In genomic region chr17:76633628-76634328, GRCh38 we compare ENCODE assay signal across 1 cellular context.
TF ChIP-seq lines count a peak whose summit lies in the region.

No MANE protein-coding gene starts in this region.

TF ChIP-seq in H1, 55 proteins besides CTCF, POLR2A, EP300 and RAD21:
- TF ChIP-seq, protein P1, sequence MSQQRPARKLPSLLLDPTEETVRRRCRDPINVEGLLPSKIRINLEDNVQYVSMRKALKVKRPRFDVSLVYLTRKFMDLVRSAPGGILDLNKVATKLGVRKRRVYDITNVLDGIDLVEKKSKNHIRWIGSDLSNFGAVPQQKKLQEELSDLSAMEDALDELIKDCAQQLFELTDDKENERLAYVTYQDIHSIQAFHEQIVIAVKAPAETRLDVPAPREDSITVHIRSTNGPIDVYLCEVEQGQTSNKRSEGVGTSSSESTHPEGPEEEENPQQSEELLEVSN (IDR thresholded peaks at IDR 0.05), result peak; percentile 19; the same call in 1 of the 2 replicates
- no peak for TF ChIP-seq SUZ12 (IDR thresholded peaks at IDR 0.05; ENCODE audit: low read length)
